ENCODE assay signal across 8 cellular contexts in the genomic region with DNA sequence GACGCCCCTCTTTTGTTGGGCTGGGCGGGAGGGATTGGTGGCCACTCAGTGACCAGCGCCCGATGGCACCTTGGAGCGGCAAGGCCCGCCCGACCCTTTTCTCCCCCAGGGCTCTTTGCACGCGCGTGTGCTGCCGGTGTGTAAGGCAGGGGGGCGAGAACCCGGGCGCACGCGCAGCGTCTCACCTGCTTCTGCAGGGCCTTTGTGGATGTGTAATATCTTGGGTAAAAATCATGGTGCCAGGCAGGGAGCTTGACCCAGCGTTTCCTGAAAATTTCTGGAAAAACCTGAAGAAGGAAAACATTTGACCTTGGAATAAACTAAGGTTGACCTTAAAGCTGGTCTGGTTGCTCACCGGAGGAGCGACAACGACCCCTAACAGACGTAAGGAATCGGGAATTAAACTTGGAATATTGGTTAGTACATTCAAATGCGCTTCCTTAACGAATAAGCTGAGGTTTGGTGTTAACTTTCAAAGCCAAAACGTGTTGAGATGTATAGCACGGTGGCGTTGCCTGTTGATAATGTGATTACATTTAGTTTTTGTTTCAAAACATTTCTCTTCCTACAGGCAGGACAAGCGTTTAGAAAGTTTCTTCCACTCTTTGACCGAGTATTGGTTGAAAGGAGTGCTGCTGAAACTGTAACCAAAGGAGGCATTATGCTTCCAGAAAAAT. TPM values are rescaled to one million over a fixed set of nuclear protein-coding genes. Genes with fewer than 3 reads are reported as not detected.
A peak's percentile ranks its signal among the peaks of the same experiment; 100 is the strongest.
DNase-seq lines count a peak whose midpoint lies in the region; FAIRE-seq and TF ChIP-seq lines count a peak whose summit lies in the region.

No MANE protein-coding gene starts in this region.

- H3K9me3 Mint-ChIP-seq in HFFc6 = no peaks in the 10 kb centered on the region

- peaks cover 5% of the 10 kb centered on the region; the same call in 1 of the 2 replicates for H3K27me3 Mint-ChIP-seq in HFFc6 (ENCODE audit: insufficient read depth)

- TF ChIP-seq POLR2A in GM12892 (IDR thresholded peaks at IDR 0.05; ENCODE audit: low read depth, low read length) = no peak

- peak overlapping the region; percentile 95 for H3K4me3 Mint-ChIP-seq in HFFc6

- H4K20me1 ChIP-seq in OCI-LY3 (ENCODE audit: insufficient read depth, low read length) = peaks cover 33% of the 10 kb centered on the region

- FAIRE-seq in GM12892 (lab: Jason Lieb, UNC) = no peak

- peaks cover 55% of the 10 kb centered on the region for H3K36me3 Mint-ChIP-seq in HFFc6 (ENCODE audit: low read depth)

- peaks cover 31% of the 10 kb centered on the region for H3K4me1 ChIP-seq in OCI-LY3 (ENCODE audit: low read length)
- H3K4me1 ChIP-seq in effector memory CD4-positive, alpha-beta T cell (ENCODE audit: control insufficient read depth, insufficient read depth, low read length, poor library complexity, severe bottlenecking) = peaks cover 23% of the 10 kb centered on the region

- no peaks in the 10 kb centered on the region for H3K27me3 ChIP-seq in OCI-LY3 (ENCODE audit: low read depth, low read length)
- H3K27me3 ChIP-seq in effector memory CD4-positive, alpha-beta T cell (replicated peaks; ENCODE audit: control insufficient read depth, insufficient read depth, low read length, poor library complexity, severe bottlenecking) = no peaks in the 10 kb centered on the region

- H2AFZ ChIP-seq in OCI-LY3 (ENCODE audit: low read depth, low read length) = 0 out of 2 replicates have a peak overlapping the region, but pooled peaks have one; percentile 15

- H3K4me1 Mint-ChIP-seq in HFFc6 (ENCODE audit: low read depth) = peaks cover 47% of the 10 kb centered on the region

- peak overlapping the region; percentile 72 for H3K4me2 ChIP-seq in OCI-LY3 (ENCODE audit: low read length)

- H3K9me3 ChIP-seq in OCI-LY3 (ENCODE audit: insufficient read depth, low read length) = no peaks in the 10 kb centered on the region
- H3K9me3 ChIP-seq in effector memory CD4-positive, alpha-beta T cell (ENCODE audit: control insufficient read depth, low read length) = no peaks in the 10 kb centered on the region

- peak overlapping the region; percentile 87 for H3K27ac ChIP-seq in OCI-LY3 (ENCODE audit: low read length)
- H3K27ac ChIP-seq in effector memory CD4-positive, alpha-beta T cell (ENCODE audit: insufficient read depth, low read length, poor library complexity, severe bottlenecking) = peak overlapping the region; percentile 89

- peak overlapping the region; percentile 93 for H3K27ac Mint-ChIP-seq in HFFc6

- TF ChIP-seq CTCF in HFFc6 (IDR thresholded peaks at IDR 0.05) (no peak), OCI-LY3 (IDR thresholded peaks at IDR 0.05; ENCODE audit: low read depth, low read length) (no peak)

- peaks cover 53% of the 10 kb centered on the region for H3K36me3 ChIP-seq in OCI-LY3 (replicated peaks; ENCODE audit: low read depth, low read length)
- peaks cover 14% of the 10 kb centered on the region for H3K36me3 ChIP-seq in effector memory CD4-positive, alpha-beta T cell (ENCODE audit: control insufficient read depth, insufficient read depth, low read length)

- H3K4me3 ChIP-seq in OCI-LY3 (ENCODE audit: low read length) = peak overlapping the region; percentile 98
- H3K4me3 ChIP-seq in effector memory CD4-positive, alpha-beta T cell (ENCODE audit: insufficient read depth, low read depth, low read length, poor library complexity, severe bottlenecking) = peak overlapping the region; percentile 83

- peak; percentile 71 for DNase-seq in NCI-H345 (lab: John Stamatoyannopoulos, UW)
- DNase-seq in NCI-H345 treated with DMSO at 0.1 percent for 48 hours (lab: John Stamatoyannopoulos, UW; ENCODE audit: unreplicated experiment) = no peak
- no peak for DNase-seq in HFFc6
- DNase-seq in effector memory CD4-positive, alpha-beta T cell = no peak
- DNase-seq in myocyte (ENCODE audit: low read depth) = peak; percentile 9
- no peak for DNase-seq in GM12892 (ENCODE audit: insufficient read length)
- no peak for DNase-seq in NCI-H524 (lab: John Stamatoyannopoulos, UW)

- peak overlapping the region; percentile 97 for H3K9ac ChIP-seq in OCI-LY3 (ENCODE audit: low read length)

- peaks cover 91% of the 10 kb centered on the region for H3K79me2 ChIP-seq in OCI-LY3 (ENCODE audit: low read length)

RNA-seq across cellular contexts. Expression of a gene that starts 0.5 kb away (rescaled TPM):
- total RNA-seq in HFFc6 (2021; fragmentation: NEBNext Ultra II Directional; extraction: Animal tissue kit (Norgen Biotek cat#: 25700)) = 100 to 1,000 TPM in 5 of 6 experiments, 10 to 100 TPM in 1; 96.3 to 149 (median 114) TPM
- total RNA-seq in myocyte = 99.7 and 130 TPM in 2 replicates
- polyA plus RNA-seq in myocyte (2012) = 140 TPM
- polyA plus RNA-seq in GM12892 (2012; ENCODE audit: missing spikeins) = 483 TPM

RNA-seq across cellular contexts. Expression of a gene that starts 1.0 kb away (rescaled TPM):
- 100 to 1,000 TPM; 267 to 399 (median 280) TPM for total RNA-seq in HFFc6 (2021; fragmentation: NEBNext Ultra II Directional; extraction: Animal tissue kit (Norgen Biotek cat#: 25700))
- total RNA-seq in myocyte = 119 and 133 TPM in 2 replicates
- polyA plus RNA-seq in myocyte (2012) = 74.9 TPM
- polyA plus RNA-seq in GM12892 (2012; ENCODE audit: missing spikeins) = 524 TPM

RNA-seq across cellular contexts. Expression of a gene that starts 15.2 kb away (rescaled TPM):
- 10 to 100 TPM; 30.1 to 38.6 (median 34.4) TPM for total RNA-seq in HFFc6 (2021; fragmentation: NEBNext Ultra II Directional; extraction: Animal tissue kit (Norgen Biotek cat#: 25700))
- 39.9 and 46.5 TPM in 2 replicates for total RNA-seq in myocyte
- 20.4 TPM for polyA plus RNA-seq in myocyte (2012)
- 24.0 TPM for polyA plus RNA-seq in GM12892 (2012; ENCODE audit: missing spikeins)

RNA-seq across cellular contexts. Expression of a gene that starts 47.3 kb away (rescaled TPM):
- total RNA-seq in HFFc6 (2021; fragmentation: NEBNext Ultra II Directional; extraction: Animal tissue kit (Norgen Biotek cat#: 25700)) = 10 to 100 TPM; 36.0 to 42.4 (median 39.4) TPM
- 35.8 and 40.1 TPM in 2 replicates for total RNA-seq in myocyte
- polyA plus RNA-seq in myocyte (2012) = 19.8 TPM
- 11.8 TPM for polyA plus RNA-seq in GM12892 (2012; ENCODE audit: missing spikeins)

Comparison
In these comparisons a context has a peak if more than half of its experiments do, and no peak if none do; other contexts are left out.
1. DNase-seq: peak in NCI-H345 (single experiment) and myocyte (single experiment); none in NCI-H345 treated with DMSO at 0.1 percent for 48 hours (single experiment), HFFc6 (single experiment), effector memory CD4-positive, alpha-beta T cell (0 of 3), GM12892 (single experiment) and NCI-H524 (0 of 2).